30 cellular contexts compared by ENCODE assay signal in the genomic region with DNA sequence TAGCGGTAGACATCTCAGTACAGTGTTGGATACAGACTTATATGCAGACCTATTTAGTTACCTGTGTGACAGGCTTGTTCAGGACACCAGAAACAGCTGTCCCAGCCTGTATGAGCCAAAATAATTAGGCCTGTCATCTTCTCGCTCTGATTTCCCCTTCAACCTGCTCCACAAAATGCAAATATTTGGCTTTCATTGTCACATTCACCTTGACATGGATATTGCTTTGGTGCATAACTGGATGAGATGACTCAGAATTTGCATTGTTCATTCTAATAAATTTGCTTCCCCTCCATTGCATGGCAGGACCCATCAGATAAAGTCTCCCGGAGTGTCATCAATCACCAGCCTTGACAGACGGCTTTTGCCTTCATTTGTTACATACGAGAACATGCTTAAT.
"Had no signal": no experiment of that assay in that cellular context is flagged by ENCODE, and none has a peak within 500 bp of the region (broad histone marks: within the 10 kb centered on the region; RNA-seq: fewer than 3 reads in every experiment).

No MANE protein-coding gene starts in this region.

- ATAC-seq: activated CD4-positive, alpha-beta T cell treated with anti-CD3 and anti-CD28 coated beads for 36 hours; activated CD4-positive, CD25-positive, alpha-beta regulatory T cell treated with anti-CD3 and anti-CD28 coated beads, Interleukin-2, amount 50 U/mL, for 24 hours; activated CD8-positive, alpha-beta T cell treated with anti-CD3 and anti-CD28 coated beads, Interleukin-2, amount 10 ng/mL, durations not matched to agents 7 days and 5 days; activated naive CD4-positive, alpha-beta T cell treated with anti-CD3 and anti-CD28 coated beads, Interleukin-2, amount 50 U/mL, for 72 hours; body of pancreas; Panc1; WTC11 had no signal

- H3K4me1 Mint-ChIP-seq: activated CD4-positive, alpha-beta T cell treated with anti-CD3 and anti-CD28 coated beads for 36 hours; activated CD4-positive, alpha-beta T cell treated with anti-CD3 and anti-CD28 coated beads, Interleukin-2, amount 10 ng/mL, durations not matched to agents 7 days and 5 days had no signal

- H3K27me3 Mint-ChIP-seq: activated CD4-positive, alpha-beta T cell treated with anti-CD3 and anti-CD28 coated beads for 36 hours; activated CD4-positive, alpha-beta T cell treated with anti-CD3 and anti-CD28 coated beads, Interleukin-2, amount 10 ng/mL, durations not matched to agents 7 days and 5 days; activated T-cell treated with anti-CD3 and anti-CD28 coated beads, Interleukin-2, amount 50 U/mL, for 24 hours had no signal

- H3K27ac ChIP-seq: adrenal gland, body of pancreas, breast epithelium, SJSA1 had no signal

- H3K4me3 ChIP-seq: adrenal gland, body of pancreas, breast epithelium, MG63, SJSA1 had no signal

- H3K36me3 Mint-ChIP-seq: activated naive CD4-positive, alpha-beta T cell treated with anti-CD3 and anti-CD28 coated beads, Interleukin-2, amount 50 U/mL, for 72 hours; WTC11 had no signal

- H3K36me3 ChIP-seq: adrenal gland, breast epithelium, MG63, SJSA1 had no signal

- H3K9me3 Mint-ChIP-seq: activated CD4-positive, alpha-beta T cell treated with anti-CD3 and anti-CD28 coated beads, Interleukin-2, amount 10 ng/mL, durations not matched to agents 7 days and 5 days; activated naive CD4-positive, alpha-beta T cell treated with anti-CD3 and anti-CD28 coated beads for 36 hours; activated naive CD4-positive, alpha-beta T cell treated with anti-CD3 and anti-CD28 coated beads, Interleukin-2, amount 50 U/mL, for 72 hours; activated T-helper 2 cell treated with anti-CD3 and anti-CD28 coated beads, Interferon-gamma antibody, Interleukin-2, Interleukin-4, amounts not matched to agents 10 μg/mL and 5 μg/mL and 100 μg/mL, durations not matched to agents 14 hours and 24 hours and 36 hours; T-helper 1 cell treated with Interleukin-12 subunit alpha and Interleukin-12 subunit beta and Interleukin-4 antibody, amounts not matched to agents 30 μg/mL and 1 μg/mL, for 36 hours; WTC11 had no signal

- H3K27me3 ChIP-seq: adrenal gland, SJSA1 had no signal

- DNase-seq: activated CD4-positive, alpha-beta T cell treated with anti-CD3 and anti-CD28 coated beads for 36 hours; activated CD4-positive, alpha-beta T cell treated with anti-CD3 and anti-CD28 coated beads, Interleukin-2, amount 10 ng/mL, durations not matched to agents 7 days and 5 days; activated CD4-positive, alpha-beta T cell treated with anti-CD3 and anti-CD28 coated beads, Interleukin-2, amount 50 U/mL, for 48 hours; activated CD8-positive, alpha-beta T cell treated with anti-CD3 and anti-CD28 coated beads, Interleukin-2, amount 10 ng/mL, durations not matched to agents 7 days and 5 days; activated gamma-delta T cell; activated naive CD4-positive, alpha-beta T cell treated with anti-CD3 and anti-CD28 coated beads for 36 hours; activated T-cell treated with anti-CD3 and anti-CD28 coated beads, Interleukin-2, amount 50 U/mL, for 24 hours; adrenal gland; body of pancreas; Kasumi-1; KG1; MG63; NCI-H1092; NCI-H1436 treated with DMSO at 0.1 percent for 48 hours; NCI-H1694 treated with DMSO at 0.1 percent for 48 hours; NCI-H2081; NCI-H226; NCI-H446 treated with DMSO at 0.1 percent for 48 hours; NCI-H524; SHP77; SK-N-SH had no signal

- H3K9me3 ChIP-seq: adrenal gland, body of pancreas, breast epithelium, MG63, SK-N-SH had no signal

- H3K27ac Mint-ChIP-seq: activated CD4-positive, alpha-beta T cell treated with anti-CD3 and anti-CD28 coated beads for 36 hours; activated CD4-positive, alpha-beta T cell treated with anti-CD3 and anti-CD28 coated beads, Interleukin-2, amount 10 ng/mL, durations not matched to agents 7 days and 5 days; activated CD8-positive, alpha-beta T cell treated with anti-CD3 and anti-CD28 coated beads, Interleukin-2, amount 10 ng/mL, durations not matched to agents 7 days and 5 days; activated naive CD4-positive, alpha-beta T cell treated with anti-CD3 and anti-CD28 coated beads for 36 hours; activated naive CD4-positive, alpha-beta T cell treated with anti-CD3 and anti-CD28 coated beads, Interleukin-2, amount 50 U/mL, for 72 hours; activated T-cell treated with anti-CD3 and anti-CD28 coated beads, Interleukin-2, amount 50 U/mL, for 24 hours; activated T-helper 2 cell treated with anti-CD3 and anti-CD28 coated beads, Interferon-gamma antibody, Interleukin-2, Interleukin-4, amounts not matched to agents 10 μg/mL and 5 μg/mL and 100 μg/mL, durations not matched to agents 14 hours and 24 hours and 36 hours; T-helper 1 cell treated with Interleukin-12 subunit alpha and Interleukin-12 subunit beta and Interleukin-4 antibody, amounts not matched to agents 30 μg/mL and 1 μg/mL, for 36 hours; T-helper 2 cell treated with Interferon-gamma antibody and Interleukin-4, amounts not matched to agents 5 μg/mL and 100 μg/mL, for 36 hours; WTC11 had no signal

- H3K4me3 Mint-ChIP-seq: activated CD4-positive, alpha-beta T cell treated with anti-CD3 and anti-CD28 coated beads for 36 hours; activated CD4-positive, alpha-beta T cell treated with anti-CD3 and anti-CD28 coated beads, Interleukin-2, amount 10 ng/mL, durations not matched to agents 7 days and 5 days; activated CD8-positive, alpha-beta T cell treated with anti-CD3 and anti-CD28 coated beads, Interleukin-2, amount 10 ng/mL, durations not matched to agents 7 days and 5 days; activated naive CD4-positive, alpha-beta T cell treated with anti-CD3 and anti-CD28 coated beads for 36 hours; activated T-cell treated with anti-CD3 and anti-CD28 coated beads, Interleukin-2, amount 50 U/mL, for 24 hours; T-helper 1 cell treated with Interleukin-12 subunit alpha and Interleukin-12 subunit beta and Interleukin-4 antibody, amounts not matched to agents 30 μg/mL and 1 μg/mL, for 36 hours; T-helper 2 cell treated with Interferon-gamma antibody and Interleukin-4, amounts not matched to agents 5 μg/mL and 100 μg/mL, for 36 hours; WTC11 had no signal

- H3K4me1 ChIP-seq: adrenal gland, body of pancreas, breast epithelium, SJSA1 had no signal
